ENCODE assay signal across 1 cellular context in the genomic region with DNA sequence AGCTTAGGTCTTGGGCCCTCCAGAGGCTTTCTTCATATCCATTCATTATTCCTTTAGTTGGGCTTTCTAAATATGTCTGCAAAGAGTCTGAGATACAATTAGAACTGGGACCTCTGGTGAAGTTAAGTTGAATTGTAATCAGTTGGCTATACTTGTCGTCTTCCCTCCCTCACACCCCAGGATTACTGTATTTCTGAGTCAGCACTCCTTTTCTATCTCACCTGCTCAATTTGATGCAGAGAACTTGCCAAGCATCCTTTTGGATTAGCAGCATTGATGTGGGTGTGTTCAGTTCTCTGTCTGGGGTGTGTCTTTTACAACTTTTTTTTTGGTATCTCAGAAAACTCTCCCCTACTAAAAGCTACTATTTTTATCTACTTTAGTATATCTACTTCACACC.
TF ChIP-seq lines count a peak whose summit lies in the region.

No MANE protein-coding gene starts in this region.

TF ChIP-seq in HCT116, 20 proteins besides CTCF, POLR2A, EP300 and RAD21 (continued from another document):
- TF ChIP-seq SRF (IDR thresholded peaks at IDR 0.05; ENCODE audit: low read depth), result no peak
- TF ChIP-seq, protein P1, sequence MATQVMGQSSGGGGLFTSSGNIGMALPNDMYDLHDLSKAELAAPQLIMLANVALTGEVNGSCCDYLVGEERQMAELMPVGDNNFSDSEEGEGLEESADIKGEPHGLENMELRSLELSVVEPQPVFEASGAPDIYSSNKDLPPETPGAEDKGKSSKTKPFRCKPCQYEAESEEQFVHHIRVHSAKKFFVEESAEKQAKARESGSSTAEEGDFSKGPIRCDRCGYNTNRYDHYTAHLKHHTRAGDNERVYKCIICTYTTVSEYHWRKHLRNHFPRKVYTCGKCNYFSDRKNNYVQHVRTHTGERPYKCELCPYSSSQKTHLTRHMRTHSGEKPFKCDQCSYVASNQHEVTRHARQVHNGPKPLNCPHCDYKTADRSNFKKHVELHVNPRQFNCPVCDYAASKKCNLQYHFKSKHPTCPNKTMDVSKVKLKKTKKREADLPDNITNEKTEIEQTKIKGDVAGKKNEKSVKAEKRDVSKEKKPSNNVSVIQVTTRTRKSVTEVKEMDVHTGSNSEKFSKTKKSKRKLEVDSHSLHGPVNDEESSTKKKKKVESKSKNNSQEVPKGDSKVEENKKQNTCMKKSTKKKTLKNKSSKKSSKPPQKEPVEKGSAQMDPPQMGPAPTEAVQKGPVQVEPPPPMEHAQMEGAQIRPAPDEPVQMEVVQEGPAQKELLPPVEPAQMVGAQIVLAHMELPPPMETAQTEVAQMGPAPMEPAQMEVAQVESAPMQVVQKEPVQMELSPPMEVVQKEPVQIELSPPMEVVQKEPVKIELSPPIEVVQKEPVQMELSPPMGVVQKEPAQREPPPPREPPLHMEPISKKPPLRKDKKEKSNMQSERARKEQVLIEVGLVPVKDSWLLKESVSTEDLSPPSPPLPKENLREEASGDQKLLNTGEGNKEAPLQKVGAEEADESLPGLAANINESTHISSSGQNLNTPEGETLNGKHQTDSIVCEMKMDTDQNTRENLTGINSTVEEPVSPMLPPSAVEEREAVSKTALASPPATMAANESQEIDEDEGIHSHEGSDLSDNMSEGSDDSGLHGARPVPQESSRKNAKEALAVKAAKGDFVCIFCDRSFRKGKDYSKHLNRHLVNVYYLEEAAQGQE (IDR thresholded peaks at IDR 0.05; ENCODE audit: low read depth), result no peak
- TF ChIP-seq TCF7L2 (IDR thresholded peaks at IDR 0.05; ENCODE audit: borderline replicate concordance, extremely low read depth, insufficient read depth, insufficient read length), result no peak
- TF ChIP-seq ZFX (IDR thresholded peaks at IDR 0.05), result no peak
- TF ChIP-seq, protein P2, sequence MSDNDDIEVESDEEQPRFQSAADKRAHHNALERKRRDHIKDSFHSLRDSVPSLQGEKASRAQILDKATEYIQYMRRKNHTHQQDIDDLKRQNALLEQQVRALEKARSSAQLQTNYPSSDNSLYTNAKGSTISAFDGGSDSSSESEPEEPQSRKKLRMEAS (IDR thresholded peaks at IDR 0.05), result no peak
